24 cellular contexts compared by ENCODE assay signal in genomic region chr5:42842860-42843641, GRCh38. TPM values are rescaled to one million over a fixed set of nuclear protein-coding genes. Genes with fewer than 3 reads are reported as not detected.
A peak's percentile ranks its signal among the peaks of the same experiment; 100 is the strongest.
DNase-seq lines count a peak whose midpoint lies in the region; ATAC-seq and TF ChIP-seq lines count a peak whose summit lies in the region.
"Had no signal": no experiment of that assay in that cellular context is flagged by ENCODE, and none has a peak within 500 bp of the region (broad histone marks: within the 10 kb centered on the region; RNA-seq: fewer than 3 reads in every experiment).

No MANE protein-coding gene starts in this region.

- peak; percentile 68 for DNase-seq in NCI-H226
- peak; percentile 9 for DNase-seq in fibroblast of pulmonary artery (ENCODE audit: low read depth)
- no peak for DNase-seq in left lobe of liver (ENCODE audit: low spot score)
- peak; percentile 19 to 33 for DNase-seq in uterus
- no peak for DNase-seq in AG08395 (ENCODE audit: low spot score)
- no peak for DNase-seq in KG1 (lab: John Stamatoyannopoulos, UW)
- DNase-seq: activated CD4-positive, alpha-beta T cell treated with anti-CD3 and anti-CD28 coated beads, Interleukin-2, amount 10 ng/mL, durations not matched to agents 24 days and 14 days; activated CD8-positive, alpha-beta memory T cell treated with anti-CD3 and anti-CD28 coated beads, Interleukin-2, amount 10 ng/mL, durations not matched to agents 7 days and 5 days; AML-193; body of pancreas; DND-41; gastrocnemius medialis; HCEC 1CT; NCI-H146; NCI-H526; pancreas; SHP77; small intestine; stimulated activated naive CD4-positive, alpha-beta T cell treated with Interleukin-2 at 50 U/mL for 16 hours had no signal

- H3K27ac ChIP-seq in uterus: peak overlapping the region; percentile 35 to 47
- H3K27ac ChIP-seq: body of pancreas, pancreas had no signal

- no peak for TF ChIP-seq POLR2A in uterus (IDR thresholded peaks at IDR 0.05)

- no peaks in the 10 kb centered on the region for H3K9me3 ChIP-seq in uterus
- H3K9me3 ChIP-seq: body of pancreas, gastrocnemius medialis, pancreas, tibial artery had no signal

- H3K4me1 ChIP-seq in uterus: no peaks in the 10 kb centered on the region

- TF ChIP-seq CTCF in fibroblast of pulmonary artery (IDR thresholded peaks at IDR 0.05; ENCODE audit: low read length, missing control alignments) (no peak), uterus (IDR thresholded peaks at IDR 0.05) (no peak)

- H3K4me3 ChIP-seq in fibroblast of pulmonary artery (replicated peaks; ENCODE audit: low read depth, low read length): no peak overlapping the region
- no peak overlapping the region for H3K4me3 ChIP-seq in uterus
- H3K4me3 ChIP-seq: body of pancreas, gastrocnemius medialis, pancreas, tibial artery had no signal

- no peaks in the 10 kb centered on the region for H3K36me3 ChIP-seq in uterus
- H3K36me3 ChIP-seq: gastrocnemius medialis, pancreas, tibial artery had no signal

- no peaks in the 10 kb centered on the region for H3K27me3 ChIP-seq in uterus
- H3K27me3 ChIP-seq: body of pancreas, gastrocnemius medialis, pancreas, tibial artery had no signal

- ATAC-seq in left lobe of liver: peak; percentile 6
- no peak for ATAC-seq in GM18873 (IDR thresholded peaks at IDR 0.05; ENCODE audit: low FRiP score, unreplicated experiment)
- ATAC-seq: activated CD8-positive, alpha-beta memory T cell treated with anti-CD3 and anti-CD28 coated beads, Interleukin-2, amount 10 ng/mL, durations not matched to agents 7 days and 5 days; activated naive CD4-positive, alpha-beta T cell treated with anti-CD3 and anti-CD28 coated beads, Interleukin-2, amount 50 U/mL, for 72 hours; body of pancreas; natural killer cell treated with Interleukin-12 subunit alpha and Interleukin-12 subunit beta and Interleukin-15 and Interleukin-18, amount 100 ng/mL, for 72 hours had no signal

- intact Hi-C loops in uterus (cut with DNase I; ENCODE audit: low total_unique reads): no loop called here

RNA-seq across cellular contexts. Expression of gene SELENOP, which starts 31.4 kb away (rescaled TPM):
- total RNA-seq in left lobe of liver: 2,099 TPM
- total RNA-seq in uterus: 100 to 1,000 TPM; 248 to 758 (median 461) TPM
- total RNA-seq: activated CD4-positive, alpha-beta T cell treated with anti-CD3 and anti-CD28 coated beads, Interleukin-2, amount 10 ng/mL, durations not matched to agents 24 days and 14 days; activated naive CD4-positive, alpha-beta T cell treated with anti-CD3 and anti-CD28 coated beads, Interleukin-2, amount 50 U/mL, for 72 hours; activated T-helper 1 cell treated with anti-CD3 and anti-CD28 coated beads, Interleukin-12 subunit alpha, Interleukin-12 subunit beta, Interleukin-2, Interleukin-4 antibody, amounts not matched to agents 30 ng/mL and 10 ng/mL and 1 ng/mL, durations not matched to agents 14 hours and 24 hours and 36 hours had no signal

Comparison
In these comparisons a context has a peak if more than half of its experiments do, and no peak if none do; other contexts are left out.
1. DNase-seq: peak in NCI-H226 (single experiment), fibroblast of pulmonary artery (single experiment) and uterus (2 of 2); none in left lobe of liver (single experiment), AG08395 (single experiment) and KG1 (single experiment).